In genomic region chr5:56251918-56252553, GRCh38 we compare ENCODE assay signal across 32 cellular contexts. TPM values are rescaled to one million over a fixed set of nuclear protein-coding genes. Genes with fewer than 3 reads are reported as not detected.
DNase-seq lines count a peak whose midpoint lies in the region; ATAC-seq and TF ChIP-seq lines count a peak whose summit lies in the region.
"Had no signal": no experiment of that assay in that cellular context is flagged by ENCODE, and none has a peak within 500 bp of the region (broad histone marks: within the 10 kb centered on the region; RNA-seq: fewer than 3 reads in every experiment).

No MANE protein-coding gene starts in this region.

- H3K27ac ChIP-seq in right atrium auricular region (no peak overlapping the region), VCaP (peak overlapping the region; percentile 27; the same call in 1 of the 2 replicates)
- H3K27ac ChIP-seq: ascending aorta, colonic mucosa, pancreas, PC-9, thoracic aorta had no signal

- H3K4me1 ChIP-seq in right atrium auricular region: no peaks in the 10 kb centered on the region
- H3K4me1 ChIP-seq: colonic mucosa, pancreas had no signal

- no peaks in the 10 kb centered on the region for H3K36me3 ChIP-seq in right atrium auricular region
- H3K36me3 ChIP-seq: ascending aorta, colonic mucosa, pancreas, thoracic aorta had no signal

- H3K27me3 Mint-ChIP-seq in osteocyte (ENCODE audit: unreplicated experiment): no peaks in the 10 kb centered on the region
- H3K27me3 Mint-ChIP-seq: activated naive CD8-positive, alpha-beta T cell treated with anti-CD3 and anti-CD28 coated beads for 36 hours had no signal

- H3K27ac Mint-ChIP-seq in osteocyte (ENCODE audit: unreplicated experiment): peak overlapping the region; percentile 79
- H3K27ac Mint-ChIP-seq: activated CD4-positive, alpha-beta T cell treated with anti-CD3 and anti-CD28 coated beads, Interleukin-2, amount 10 ng/mL, durations not matched to agents 24 days and 14 days; activated naive CD8-positive, alpha-beta T cell treated with anti-CD3 and anti-CD28 coated beads for 36 hours; nephron progenitor cell had no signal

- H3K4me3 Mint-ChIP-seq in osteocyte (ENCODE audit: unreplicated experiment): no peak overlapping the region
- H3K4me3 Mint-ChIP-seq: activated CD4-positive, alpha-beta T cell treated with anti-CD3 and anti-CD28 coated beads, Interleukin-2, amount 10 ng/mL, durations not matched to agents 24 days and 14 days; activated naive CD8-positive, alpha-beta T cell treated with anti-CD3 and anti-CD28 coated beads for 36 hours; CD14-positive monocyte; nephron progenitor cell had no signal

- H3K9me3 Mint-ChIP-seq in osteocyte (ENCODE audit: unreplicated experiment): no peaks in the 10 kb centered on the region

- DNase-seq in Right ventricle myocardium inferior (ENCODE audit: missing footprints) (no peak), right atrium auricular region (ENCODE audit: low spot score) (no peak), fibroblast of the aortic adventitia (ENCODE audit: low read depth) (peak; percentile 26), osteocyte (ENCODE audit: extremely low spot score, unreplicated experiment) (no peak), NCI-H1436 (lab: John Stamatoyannopoulos, UW) (no peak), NCI-H82 (lab: John Stamatoyannopoulos, UW) (no peak)
- DNase-seq: 8988T; activated CD4-positive, alpha-beta T cell treated with anti-CD3 and anti-CD28 coated beads, Interleukin-2, amount 10 ng/mL, durations not matched to agents 24 days and 14 days; activated effector memory CD4-positive, alpha-beta T cell treated with anti-CD3 and anti-CD28 coated beads, Interleukin-2, amount 50 U/mL, for 16 hours; activated naive CD8-positive, alpha-beta T cell treated with anti-CD3 and anti-CD28 coated beads for 36 hours; activated T-cell treated with anti-CD3 and anti-CD28 coated beads, Interleukin-2, amount 50 U/mL, for 1 hour; Calu3; colonic mucosa; DMS79; effector memory CD4-positive, alpha-beta T cell; hippocampal formation; left cardiac atrium; NCI-H1048; NCI-H1694 treated with DMSO at 0.1 percent for 48 hours; NCI-H446 treated with DMSO at 0.1 percent for 48 hours; nephron progenitor cell; pancreas; PC-9 had no signal

- H3K27me3 ChIP-seq in right atrium auricular region: no peaks in the 10 kb centered on the region
- H3K27me3 ChIP-seq: ascending aorta, colonic mucosa, pancreas had no signal

- H3K4me3 ChIP-seq in right atrium auricular region (no peak overlapping the region), fibroblast of the aortic adventitia (ENCODE audit: low read depth, low read length) (no peak overlapping the region)
- H3K4me3 ChIP-seq: ascending aorta, colonic mucosa, pancreas, PC-9, smooth muscle cell, thoracic aorta had no signal

- ATAC-seq in Right ventricle myocardium inferior (peak; percentile 69), GM21619 (IDR thresholded peaks at IDR 0.05; ENCODE audit: unreplicated experiment) (no peak)
- ATAC-seq: HCT116, pancreas had no signal

- H3K4me1 Mint-ChIP-seq in osteocyte (ENCODE audit: unreplicated experiment): peaks cover 42% of the 10 kb centered on the region
- H3K4me1 Mint-ChIP-seq: activated CD4-positive, alpha-beta T cell treated with anti-CD3 and anti-CD28 coated beads, Interleukin-2, amount 10 ng/mL, durations not matched to agents 24 days and 14 days; activated naive CD8-positive, alpha-beta T cell treated with anti-CD3 and anti-CD28 coated beads for 36 hours had no signal

- H3K36me3 Mint-ChIP-seq in osteocyte (ENCODE audit: unreplicated experiment): no peaks in the 10 kb centered on the region
- H3K36me3 Mint-ChIP-seq: activated naive CD8-positive, alpha-beta T cell treated with anti-CD3 and anti-CD28 coated beads for 36 hours; CD14-positive monocyte had no signal

- intact Hi-C loops in Right ventricle myocardium inferior (cut with DNase I): no loop called here

- no peaks in the 10 kb centered on the region for H3K9me3 ChIP-seq in right atrium auricular region
- H3K9me3 ChIP-seq: ascending aorta, colonic mucosa, pancreas, thoracic aorta had no signal

- no peak for TF ChIP-seq CTCF in right atrium auricular region (IDR thresholded peaks at IDR 0.05)
- TF ChIP-seq CTCF in VCaP (conservative IDR thresholded peaks at IDR 0.05): no peak
- no peak for TF ChIP-seq CTCF in fibroblast of the aortic adventitia (IDR thresholded peaks at IDR 0.05; ENCODE audit: insufficient read depth, low read length)
- no peak for TF ChIP-seq CTCF in osteocyte (IDR thresholded peaks at IDR 0.05)

RNA-seq across cellular contexts. Expression of gene ANKRD55, which starts 18.9 kb away (rescaled TPM):
- not detected for total RNA-seq in Right ventricle myocardium inferior
- total RNA-seq in right atrium auricular region: under 1 TPM in 1 of 2 donors, not detected in 1; 0.20 TPM
- 0.57 TPM in 1 of 2 replicates, not detected in the other for total RNA-seq in fibroblast of the aortic adventitia (ENCODE audit: low replicate concordance)
- total RNA-seq in osteocyte: not detected in 2 replicates
- total RNA-seq: ascending aorta, Calu3, colonic mucosa, PC-9, renal cortical epithelial cell, thoracic aorta, urinary bladder had no signal
